In genomic region chr6:13682346-13682745, GRCh38 we compare ENCODE assay signal across 21 cellular contexts. TPM values are rescaled to one million over a fixed set of nuclear protein-coding genes. Genes with fewer than 3 reads are reported as not detected.
DNase-seq lines count a peak whose midpoint lies in the region; ATAC-seq, FAIRE-seq and TF ChIP-seq lines count a peak whose summit lies in the region.
"Had no signal": no experiment of that assay in that cellular context is flagged by ENCODE, and none has a peak within 500 bp of the region (broad histone marks: within the 10 kb centered on the region; RNA-seq: fewer than 3 reads in every experiment).

No MANE protein-coding gene starts in this region.

- H3K4me3 ChIP-seq in CD4-positive, alpha-beta memory T cell (ENCODE audit: low read length in 2 of 2), result no peak overlapping the region
- no peak overlapping the region for H3K4me3 ChIP-seq in kidney (ENCODE audit: low read length in 2 of 2)
- no peak overlapping the region for H3K4me3 ChIP-seq in right cardiac atrium (ENCODE audit: low read length)

- H3K4me1 Mint-ChIP-seq in activated CD4-positive, alpha-beta T cell treated with anti-CD3 and anti-CD28 coated beads, Interleukin-2, amount 10 ng/mL, durations not matched to agents 7 days and 5 days, result peaks cover 46% of the 10 kb centered on the region
- peaks cover 40 to 68% (median 53%) of the 10 kb centered on the region in 4 donors for H3K4me1 Mint-ChIP-seq in CD4-positive, alpha-beta memory T cell
- H3K4me1 Mint-ChIP-seq in activated CD8-positive, alpha-beta T cell treated with anti-CD3 and anti-CD28 coated beads, Interleukin-2, amount 10 ng/mL, durations not matched to agents 7 days and 5 days (ENCODE audit: low read depth), result peaks cover 48% of the 10 kb centered on the region

- H3K27ac ChIP-seq in CD4-positive, alpha-beta memory T cell (ENCODE audit: low read depth, low read length), result peak overlapping the region; percentile 44
- H3K27ac ChIP-seq in kidney (ENCODE audit: low read depth in 2 of 2, low read length in 2 of 2) (no peak overlapping the region), right cardiac atrium (ENCODE audit: low read length) (no peak overlapping the region)

- peak overlapping the region; percentile 68 for H3K27ac Mint-ChIP-seq in activated CD4-positive, alpha-beta T cell treated with anti-CD3 and anti-CD28 coated beads, Interleukin-2, amount 10 ng/mL, durations not matched to agents 7 days and 5 days
- peak overlapping the region in 6 of 7 donors; percentile 85 to 96 (median 90) for H3K27ac Mint-ChIP-seq in CD4-positive, alpha-beta memory T cell
- peak overlapping the region; percentile 65 for H3K27ac Mint-ChIP-seq in activated CD8-positive, alpha-beta T cell treated with anti-CD3 and anti-CD28 coated beads, Interleukin-2, amount 10 ng/mL, durations not matched to agents 7 days and 5 days

- POLR2A ChIA-PET in activated CD4-positive, alpha-beta T cell treated with anti-CD3 and anti-CD28 coated beads, Interleukin-2, amount 10 ng/mL, durations not matched to agents 7 days and 5 days (lab: Charles Lee), result no interaction called here
- POLR2A ChIA-PET in CD4-positive, alpha-beta memory T cell (lab: Charles Lee; ENCODE audit: partially characterized antibody), result interaction anchor here (0.6 to 2.7 kb wide), 2 partner anchors 29 to 183 kb away, joined by 3 to 37 read pairs; partner anchors contain the start of gene RANBP9
- POLR2A ChIA-PET in activated CD8-positive, alpha-beta T cell treated with anti-CD3 and anti-CD28 coated beads, Interleukin-2, amount 10 ng/mL, durations not matched to agents 7 days and 5 days (lab: Charles Lee), result no interaction called here

- H3K9me3 ChIP-seq in CD4-positive, alpha-beta memory T cell (ENCODE audit: control insufficient read depth in 1 of 2, low read length in 2 of 2), result no peaks in the 10 kb centered on the region
- H3K9me3 ChIP-seq in kidney (ENCODE audit: control insufficient read depth in 1 of 2, low read length in 2 of 2) (no peaks in the 10 kb centered on the region), right cardiac atrium (ENCODE audit: control insufficient read depth, low read length) (no peaks in the 10 kb centered on the region)

- H3K4me1 ChIP-seq in CD4-positive, alpha-beta memory T cell (ENCODE audit: insufficient read depth, low read length), result peaks cover 86% of the 10 kb centered on the region
- H3K4me1 ChIP-seq in kidney (ENCODE audit: control insufficient read depth in 1 of 2, insufficient read depth in 1 of 2, low read depth in 1 of 2, low read length in 2 of 2), result peaks cover 0 to 3% of the 10 kb centered on the region in 2 donors
- H3K4me1 ChIP-seq in right cardiac atrium (ENCODE audit: control insufficient read depth, insufficient read depth, low read length), result peaks cover 2% of the 10 kb centered on the region

- no peaks in the 10 kb centered on the region for H3K27me3 Mint-ChIP-seq in activated CD4-positive, alpha-beta T cell treated with anti-CD3 and anti-CD28 coated beads, Interleukin-2, amount 10 ng/mL, durations not matched to agents 7 days and 5 days
- no peaks in the 10 kb centered on the region for H3K27me3 Mint-ChIP-seq in CD4-positive, alpha-beta memory T cell
- no peaks in the 10 kb centered on the region for H3K27me3 Mint-ChIP-seq in activated CD8-positive, alpha-beta T cell treated with anti-CD3 and anti-CD28 coated beads, Interleukin-2, amount 10 ng/mL, durations not matched to agents 7 days and 5 days (ENCODE audit: low read depth)
- H3K27me3 Mint-ChIP-seq: B cell had no signal

- H3K4me3 Mint-ChIP-seq in activated CD4-positive, alpha-beta T cell treated with anti-CD3 and anti-CD28 coated beads, Interleukin-2, amount 10 ng/mL, durations not matched to agents 7 days and 5 days, result no peak overlapping the region
- H3K4me3 Mint-ChIP-seq in CD4-positive, alpha-beta memory T cell, result peak overlapping the region in 5 of 8 donors; percentile 42 to 88 (median 53)
- no peak overlapping the region for H3K4me3 Mint-ChIP-seq in activated CD8-positive, alpha-beta T cell treated with anti-CD3 and anti-CD28 coated beads, Interleukin-2, amount 10 ng/mL, durations not matched to agents 7 days and 5 days

- DNase-seq in activated CD4-positive, alpha-beta T cell treated with anti-CD3 and anti-CD28 coated beads, Interleukin-2, amount 10 ng/mL, durations not matched to agents 7 days and 5 days, result no peak
- no peak for DNase-seq in activated CD4-positive, alpha-beta T cell treated with anti-CD3 and anti-CD28 coated beads, Interleukin-2, amount 50 U/mL, for 1 hour
- no peak for DNase-seq in CD4-positive, alpha-beta memory T cell
- no peak for DNase-seq in activated CD8-positive, alpha-beta T cell treated with anti-CD3 and anti-CD28 coated beads, Interleukin-2, amount 10 ng/mL, durations not matched to agents 7 days and 5 days
- DNase-seq in kidney (peak; percentile 46), NCI-H345 treated with DMSO at 0.1 percent for 48 hours (lab: John Stamatoyannopoulos, UW; ENCODE audit: unreplicated experiment) (no peak), NCI-H187 treated with DMSO at 0.1 percent for 48 hours (lab: John Stamatoyannopoulos, UW) (no peak), right cardiac atrium (no peak)
- DNase-seq: DMS53, EL, KG1, NCI-H1694 treated with DMSO at 0.1 percent for 48 hours, NCI-H2107, NCI-H524, NCI-H82, PC-3, RPMI8226, SHP77 treated with DMSO at 0.1 percent for 48 hours had no signal

- H3K9ac ChIP-seq in kidney (ENCODE audit: low read length in 2 of 2), result no peak overlapping the region

- WGBS in right cardiac atrium, result 96% methylated on average over 6 of the region's 6 CpGs

- H3K27me3 ChIP-seq in CD4-positive, alpha-beta memory T cell (ENCODE audit: insufficient read depth, low read length), result no peaks in the 10 kb centered on the region
- no peaks in the 10 kb centered on the region for H3K27me3 ChIP-seq in right cardiac atrium (ENCODE audit: control insufficient read depth, insufficient read depth)

- no peaks in the 10 kb centered on the region for H3K36me3 ChIP-seq in CD4-positive, alpha-beta memory T cell (ENCODE audit: insufficient read depth, low read length)
- no peaks in the 10 kb centered on the region for H3K36me3 ChIP-seq in kidney (ENCODE audit: control insufficient read depth in 1 of 2, insufficient read depth in 2 of 2, low read length in 2 of 2)

- peaks cover 8% of the 10 kb centered on the region for H3K9me3 Mint-ChIP-seq in activated CD4-positive, alpha-beta T cell treated with anti-CD3 and anti-CD28 coated beads, Interleukin-2, amount 10 ng/mL, durations not matched to agents 7 days and 5 days
- peaks cover 0 to 2% (median 0%) of the 10 kb centered on the region in 8 donors for H3K9me3 Mint-ChIP-seq in CD4-positive, alpha-beta memory T cell
- H3K9me3 Mint-ChIP-seq in activated CD8-positive, alpha-beta T cell treated with anti-CD3 and anti-CD28 coated beads, Interleukin-2, amount 10 ng/mL, durations not matched to agents 7 days and 5 days (ENCODE audit: insufficient read depth), result peaks cover 7% of the 10 kb centered on the region

- ATAC-seq in activated CD8-positive, alpha-beta T cell treated with anti-CD3 and anti-CD28 coated beads, Interleukin-2, amount 10 ng/mL, durations not matched to agents 7 days and 5 days, result no peak
- ATAC-seq in right cardiac atrium, result no peak
- ATAC-seq: PC-3 had no signal

- peaks cover 55% of the 10 kb centered on the region for H3K36me3 Mint-ChIP-seq in activated CD4-positive, alpha-beta T cell treated with anti-CD3 and anti-CD28 coated beads, Interleukin-2, amount 10 ng/mL, durations not matched to agents 7 days and 5 days (ENCODE audit: low read depth)
- H3K36me3 Mint-ChIP-seq in CD4-positive, alpha-beta memory T cell, result peaks cover 9 to 15% of the 10 kb centered on the region in 2 donors
- H3K36me3 Mint-ChIP-seq in activated CD8-positive, alpha-beta T cell treated with anti-CD3 and anti-CD28 coated beads, Interleukin-2, amount 10 ng/mL, durations not matched to agents 7 days and 5 days (ENCODE audit: low read depth), result peaks cover 50% of the 10 kb centered on the region

- no peak for TF ChIP-seq CTCF in kidney (IDR thresholded peaks at IDR 0.05; ENCODE audit: borderline replicate concordance, extremely low read depth, insufficient read depth)

- intact Hi-C loops in CD4-positive, alpha-beta memory T cell (cut with micrococcal nuclease), result no loop called here
- intact Hi-C loops in kidney (cut with DNase I), result no loop called here
- intact Hi-C loops in right cardiac atrium (cut with DNase I), result no loop called here

- CTCF ChIA-PET in activated CD4-positive, alpha-beta T cell treated with anti-CD3 and anti-CD28 coated beads, Interleukin-2, amount 10 ng/mL, durations not matched to agents 7 days and 5 days (lab: Charles Lee), result no interaction called here
- CTCF ChIA-PET in CD4-positive, alpha-beta memory T cell (lab: Charles Lee; ENCODE audit: partially characterized antibody), result interaction anchor here (1.9 kb wide), 1 partner anchor 28 kb away, joined by 5 read pairs; no protein-coding TSS in a partner anchor
- CTCF ChIA-PET in activated CD8-positive, alpha-beta T cell treated with anti-CD3 and anti-CD28 coated beads, Interleukin-2, amount 10 ng/mL, durations not matched to agents 7 days and 5 days (lab: Charles Lee), result no interaction called here

- no peak for FAIRE-seq in kidney (lab: Jason Lieb, UNC)
- FAIRE-seq: GM12878, H1 had no signal

RNA-seq across cellular contexts. Expression of gene RANBP9, which starts 29.3 kb away (rescaled TPM):
- 10 to 100 TPM; 51.1 to 56.1 TPM for total RNA-seq in activated CD4-positive, alpha-beta T cell treated with anti-CD3 and anti-CD28 coated beads, Interleukin-2, amount 10 ng/mL, durations not matched to agents 7 days and 5 days
- total RNA-seq in CD4-positive, alpha-beta memory T cell, result 10 to 100 TPM; 51.1 to 52.9 TPM
- 1 to 10 TPM; 3.4 to 8.8 TPM for polyA plus RNA-seq in CD4-positive, alpha-beta memory T cell
- total RNA-seq in activated CD8-positive, alpha-beta T cell treated with anti-CD3 and anti-CD28 coated beads, Interleukin-2, amount 10 ng/mL, durations not matched to agents 7 days and 5 days, result 10 to 100 TPM; 50.0 to 53.4 TPM
- total RNA-seq in kidney (29.0 TPM), right cardiac atrium (10 to 100 TPM; 31.1 to 35.4 (median 33.0) TPM)
- polyA plus RNA-seq in kidney (ENCODE audit: insufficient read depth, low read depth, low replicate concordance) (16.4 TPM), right cardiac atrium (19.0 TPM)

Comparison
In these comparisons a context has a peak if more than half of its experiments do, and no peak if none do; other contexts are left out.
1. H3K4me3 Mint-ChIP-seq: peak in CD4-positive, alpha-beta memory T cell (5 of 8); none in activated CD4-positive, alpha-beta T cell treated with anti-CD3 and anti-CD28 coated beads, Interleukin-2, amount 10 ng/mL, durations not matched to agents 7 days and 5 days (single experiment) and activated CD8-positive, alpha-beta T cell treated with anti-CD3 and anti-CD28 coated beads, Interleukin-2, amount 10 ng/mL, durations not matched to agents 7 days and 5 days (single experiment).
2. Peak in every context shown above with its lines, with median percentiles within 50 percentile points of each other: H3K27ac Mint-ChIP-seq.